In the genomic region with DNA sequence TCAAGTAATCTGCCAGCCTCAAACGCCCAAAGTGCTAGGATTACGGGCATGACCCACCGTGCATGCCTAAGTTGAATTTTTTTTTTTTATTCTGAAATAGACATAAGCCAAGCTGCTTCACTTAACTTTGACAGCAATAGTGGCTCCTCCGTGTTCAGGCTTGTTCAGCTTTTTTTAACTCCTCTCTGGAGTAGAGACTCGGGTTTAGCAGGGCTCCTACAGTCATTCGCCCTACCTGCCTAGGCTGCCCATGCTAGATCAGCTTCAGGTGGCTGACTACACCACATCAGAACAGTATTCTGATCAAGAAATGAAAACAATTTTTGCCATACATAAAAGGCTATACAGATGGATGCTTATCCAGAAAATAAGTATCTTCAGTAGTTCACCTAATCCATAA, we compare ENCODE assay signal across 12 cellular contexts. TPM values are rescaled to one million over a fixed set of nuclear protein-coding genes. Genes with fewer than 3 reads are reported as not detected.
A peak's percentile ranks its signal among the peaks of the same experiment; 100 is the strongest.
DNase-seq lines count a peak whose midpoint lies in the region; ATAC-seq and TF ChIP-seq lines count a peak whose summit lies in the region.
"Had no signal": no experiment of that assay in that cellular context is flagged by ENCODE, and none has a peak within 500 bp of the region (broad histone marks: within the 10 kb centered on the region; RNA-seq: fewer than 3 reads in every experiment).

No MANE protein-coding gene starts in this region.

- no peak overlapping the region for H3K9ac ChIP-seq in SK-N-MC (ENCODE audit: insufficient read length)
- H3K9ac ChIP-seq in neural progenitor cell, result no peak overlapping the region

- no peaks in the 10 kb centered on the region for H3K9me3 Mint-ChIP-seq in activated CD4-positive, alpha-beta T cell treated with anti-CD3 and anti-CD28 coated beads, Interleukin-2, amount 10 ng/mL, durations not matched to agents 24 days and 14 days
- H3K9me3 Mint-ChIP-seq in effector memory CD8-positive, alpha-beta T cell, result no peaks in the 10 kb centered on the region
- peaks cover 2% of the 10 kb centered on the region for H3K9me3 Mint-ChIP-seq in neural progenitor cell

- H3K27me3 Mint-ChIP-seq in activated CD4-positive, alpha-beta T cell treated with anti-CD3 and anti-CD28 coated beads, Interleukin-2, amount 10 ng/mL, durations not matched to agents 24 days and 14 days, result no peaks in the 10 kb centered on the region
- H3K27me3 Mint-ChIP-seq in effector memory CD8-positive, alpha-beta T cell, result no peaks in the 10 kb centered on the region
- H3K27me3 Mint-ChIP-seq in neural progenitor cell (ENCODE audit: insufficient read depth, low read depth), result no peaks in the 10 kb centered on the region

- DNase-seq in activated CD4-positive, alpha-beta T cell treated with anti-CD3 and anti-CD28 coated beads, Interleukin-2, amount 10 ng/mL, durations not matched to agents 24 days and 14 days, result no peak
- no peak for DNase-seq in activated CD4-positive, alpha-beta T cell treated with anti-CD3 and anti-CD28 coated beads for 4 hours
- DNase-seq in SK-N-MC (ENCODE audit: low read depth, low spot score) (no peak), neural progenitor cell (ENCODE audit: low spot score) (no peak), D341Med (ENCODE audit: low spot score) (no peak)
- DNase-seq in effector memory CD8-positive, alpha-beta T cell, result no peak
- DNase-seq: SJCRH30, small intestine, thyroid gland had no signal

- TF ChIP-seq CTCF in neural progenitor cell (IDR thresholded peaks at IDR 0.05), result no peak

- H4K20me1 ChIP-seq in neural progenitor cell (ENCODE audit: low read depth), result peaks cover 68% of the 10 kb centered on the region

- no peak overlapping the region for H3K4me2 ChIP-seq in neural progenitor cell

- peaks cover 47% of the 10 kb centered on the region for H3K4me1 Mint-ChIP-seq in activated CD4-positive, alpha-beta T cell treated with anti-CD3 and anti-CD28 coated beads, Interleukin-2, amount 10 ng/mL, durations not matched to agents 24 days and 14 days
- H3K4me1 Mint-ChIP-seq in effector memory CD8-positive, alpha-beta T cell (ENCODE audit: low read depth in 2 of 2), result peaks cover 42 to 59% of the 10 kb centered on the region in 2 donors
- H3K4me1 Mint-ChIP-seq in neural progenitor cell, result peaks cover 4% of the 10 kb centered on the region

- H3K36me3 ChIP-seq in SK-N-MC (ENCODE audit: insufficient read depth, low read length) (no peaks in the 10 kb centered on the region; the same call in 1 of the 2 replicates), neural progenitor cell (peaks cover 11% of the 10 kb centered on the region)
- H3K36me3 ChIP-seq: thyroid gland had no signal

- H2AFZ ChIP-seq in neural progenitor cell (replicated peaks), result no peak overlapping the region

- H3F3A ChIP-seq in neural progenitor cell (ENCODE audit: low read depth), result peaks cover 10% of the 10 kb centered on the region

- intact Hi-C loops in activated CD4-positive, alpha-beta T cell treated with anti-CD3 and anti-CD28 coated beads, Interleukin-2, amount 10 ng/mL, durations not matched to agents 24 days and 14 days (cut with micrococcal nuclease), result loop anchor here (5.0 kb wide), 1 partner anchor 56 kb away; no protein-coding TSS in a partner anchor

- H3K36me3 Mint-ChIP-seq in activated CD4-positive, alpha-beta T cell treated with anti-CD3 and anti-CD28 coated beads, Interleukin-2, amount 10 ng/mL, durations not matched to agents 24 days and 14 days (ENCODE audit: low read depth), result peaks cover 16% of the 10 kb centered on the region
- H3K36me3 Mint-ChIP-seq in effector memory CD8-positive, alpha-beta T cell (ENCODE audit: insufficient read depth), result peaks cover 45% of the 10 kb centered on the region
- H3K36me3 Mint-ChIP-seq in neural progenitor cell, result peaks cover 25% of the 10 kb centered on the region

- no peaks in the 10 kb centered on the region for H3K9me3 ChIP-seq in SK-N-MC (ENCODE audit: low read depth, low read length)
- H3K9me3 ChIP-seq in neural progenitor cell (ENCODE audit: low read depth), result no peaks in the 10 kb centered on the region
- H3K9me3 ChIP-seq: esophagus muscularis mucosa, thyroid gland had no signal

- H3K27me3 ChIP-seq in neural progenitor cell, result no peaks in the 10 kb centered on the region
- H3K27me3 ChIP-seq: esophagus muscularis mucosa, SJCRH30, thyroid gland had no signal

- H3K4me3 ChIP-seq in SK-N-MC (no peak overlapping the region), neural progenitor cell (no peak overlapping the region)
- H3K4me3 ChIP-seq: esophagus muscularis mucosa, SJCRH30, thyroid gland had no signal

- peaks cover 95% of the 10 kb centered on the region for H3K79me2 ChIP-seq in neural progenitor cell (ENCODE audit: low read depth)

- no peak for ATAC-seq in effector memory CD8-positive, alpha-beta T cell (replicated peaks)
- no peak for ATAC-seq in HG03457 (IDR thresholded peaks at IDR 0.05; ENCODE audit: unreplicated experiment)
- no peak for ATAC-seq in GM21515 (IDR thresholded peaks at IDR 0.05; ENCODE audit: unreplicated experiment)

- 0 out of 2 replicates have a peak overlapping the region, but pooled peaks have one; percentile 75 for H3K27ac ChIP-seq in SK-N-MC
- peak overlapping the region; percentile 4 for H3K27ac ChIP-seq in neural progenitor cell
- H3K27ac ChIP-seq: esophagus muscularis mucosa, SJCRH30, thyroid gland had no signal

- H3K4me1 ChIP-seq in neural progenitor cell, result no peaks in the 10 kb centered on the region
- H3K4me1 ChIP-seq: SJCRH30 had no signal

- peak overlapping the region; percentile 72 for H3K4me3 Mint-ChIP-seq in activated CD4-positive, alpha-beta T cell treated with anti-CD3 and anti-CD28 coated beads, Interleukin-2, amount 10 ng/mL, durations not matched to agents 24 days and 14 days
- peak overlapping the region; percentile 63 to 66 for H3K4me3 Mint-ChIP-seq in effector memory CD8-positive, alpha-beta T cell
- H3K4me3 Mint-ChIP-seq in neural progenitor cell, result peak overlapping the region; percentile 4

- H3K27ac Mint-ChIP-seq in activated CD4-positive, alpha-beta T cell treated with anti-CD3 and anti-CD28 coated beads, Interleukin-2, amount 10 ng/mL, durations not matched to agents 24 days and 14 days, result peak overlapping the region; percentile 86
- peak overlapping the region; percentile 36 to 69 for H3K27ac Mint-ChIP-seq in effector memory CD8-positive, alpha-beta T cell
- no peak overlapping the region for H3K27ac Mint-ChIP-seq in neural progenitor cell

RNA-seq across cellular contexts. Expression of gene ARID4B, which starts 14.7 kb away (rescaled TPM):
- total RNA-seq in activated CD4-positive, alpha-beta T cell treated with anti-CD3 and anti-CD28 coated beads, Interleukin-2, amount 10 ng/mL, durations not matched to agents 24 days and 14 days, result 50.8 and 50.9 TPM in 2 replicates
- 38.5 and 65.8 TPM in 2 replicates for total RNA-seq in neural progenitor cell (ENCODE audit: low replicate concordance)

RNA-seq across cellular contexts. Expression of gene GGPS1, which starts 15.1 kb away (rescaled TPM):
- 30.8 and 33.9 TPM in 2 replicates for total RNA-seq in activated CD4-positive, alpha-beta T cell treated with anti-CD3 and anti-CD28 coated beads, Interleukin-2, amount 10 ng/mL, durations not matched to agents 24 days and 14 days
- total RNA-seq in neural progenitor cell (ENCODE audit: low replicate concordance), result 52.5 and 65.1 TPM in 2 replicates

RNA-seq across cellular contexts. Expression of gene TBCE, which starts 54.0 kb away (rescaled TPM):
- total RNA-seq in activated CD4-positive, alpha-beta T cell treated with anti-CD3 and anti-CD28 coated beads, Interleukin-2, amount 10 ng/mL, durations not matched to agents 24 days and 14 days, result 24.0 and 24.2 TPM in 2 replicates
- total RNA-seq in neural progenitor cell (ENCODE audit: low replicate concordance), result 29.8 and 41.3 TPM in 2 replicates

Comparison
In these comparisons a context has a peak if more than half of its experiments do, and no peak if none do; other contexts are left out.
1. H3K4me3 Mint-ChIP-seq: peak in every context shown above with its lines; median percentile 72 in activated CD4-positive, alpha-beta T cell treated with anti-CD3 and anti-CD28 coated beads, Interleukin-2, amount 10 ng/mL, durations not matched to agents 24 days and 14 days; 64 in effector memory CD8-positive, alpha-beta T cell; 4 in neural progenitor cell.